19 cellular contexts compared by ENCODE assay signal in genomic region chr2:222302178-222303018, GRCh38. TPM values are rescaled to one million over a fixed set of nuclear protein-coding genes. Genes with fewer than 3 reads are reported as not detected.
DNase-seq lines count a peak whose midpoint lies in the region; ATAC-seq and TF ChIP-seq lines count a peak whose summit lies in the region.
"Had no signal": no experiment of that assay in that cellular context is flagged by ENCODE, and none has a peak within 500 bp of the region (broad histone marks: within the 10 kb centered on the region; RNA-seq: fewer than 3 reads in every experiment).

No MANE protein-coding gene starts in this region.

- ATAC-seq in stimulated activated naive CD8-positive, alpha-beta T cell treated with anti-CD3 and anti-CD28 coated beads, Interleukin-15, amount 100 ng/mL, for 72 hours: no peak
- ATAC-seq in stimulated activated naive CD8-positive, alpha-beta T cell treated with anti-CD3 and anti-CD28 coated beads, Interleukin-15, Interleukin-2, amounts not matched to agents 100 U/mL and 50 U/mL, for 24 hours: no peak
- ATAC-seq: natural killer cell treated with Interleukin-12 subunit alpha and Interleukin-12 subunit beta and Interleukin-15 and Interleukin-18, amount 100 ng/mL, for 72 hours had no signal

- H3K27me3 ChIP-seq in iPS-15b (ENCODE audit: control insufficient read depth, insufficient read depth, low read length): peaks cover 100% of the 10 kb centered on the region

- H3K9ac ChIP-seq in iPS-15b (ENCODE audit: low read depth, low read length): no peak overlapping the region
- H3K9ac ChIP-seq: SK-N-SH had no signal

- H3K36me3 Mint-ChIP-seq in activated T-helper 1 cell treated with anti-CD3 and anti-CD28 coated beads, Interleukin-12 subunit alpha, Interleukin-12 subunit beta, Interleukin-2, Interleukin-4 antibody, amounts not matched to agents 30 ng/mL and 10 ng/mL and 1 ng/mL, durations not matched to agents 14 hours and 24 hours and 36 hours (ENCODE audit: low read depth): peaks cover 6% of the 10 kb centered on the region
- H3K36me3 Mint-ChIP-seq in type B pancreatic cell: peaks cover 10% of the 10 kb centered on the region

- peaks cover 23 to 30% of the 10 kb centered on the region in 2 donors for H3K9me3 Mint-ChIP-seq in stimulated activated naive CD8-positive, alpha-beta T cell treated with anti-CD3 and anti-CD28 coated beads, Interleukin-15, amount 100 ng/mL, for 72 hours
- peaks cover 11% of the 10 kb centered on the region for H3K9me3 Mint-ChIP-seq in activated T-helper 1 cell treated with anti-CD3 and anti-CD28 coated beads, Interleukin-12 subunit alpha, Interleukin-12 subunit beta, Interleukin-2, Interleukin-4 antibody, amounts not matched to agents 30 ng/mL and 10 ng/mL and 1 ng/mL, durations not matched to agents 14 hours and 24 hours and 36 hours
- H3K9me3 Mint-ChIP-seq in type B pancreatic cell: no peaks in the 10 kb centered on the region

- H3K36me3 ChIP-seq in iPS-15b (ENCODE audit: control insufficient read depth, insufficient read depth, low read length): no peaks in the 10 kb centered on the region
- H3K36me3 ChIP-seq: prostate gland had no signal

- DNase-seq in stimulated activated naive CD8-positive, alpha-beta T cell treated with anti-CD3 and anti-CD28 coated beads, Interleukin-15, amount 100 ng/mL, for 72 hours: no peak
- no peak for DNase-seq in stimulated activated naive CD8-positive, alpha-beta T cell treated with anti-CD3 and anti-CD28 coated beads, Interleukin-15, Interleukin-2, amounts not matched to agents 100 U/mL and 50 U/mL, for 24 hours
- no peak for DNase-seq in activated T-helper 1 cell treated with anti-CD3 and anti-CD28 coated beads, Interleukin-12 subunit alpha, Interleukin-12 subunit beta, Interleukin-2, Interleukin-4 antibody, amounts not matched to agents 30 ng/mL and 10 ng/mL and 1 ng/mL, durations not matched to agents 14 hours and 24 hours and 36 hours (ENCODE audit: low spot score)
- DNase-seq in type B pancreatic cell (ENCODE audit: extremely low spot score, unreplicated experiment): no peak
- no peak for DNase-seq in NCI-H1092 (lab: John Stamatoyannopoulos, UW)
- DNase-seq in GM13976 (ENCODE audit: low spot score): no peak
- DNase-seq in NCI-H2029 (lab: John Stamatoyannopoulos, UW): no peak
- DNase-seq: AML-193; amniotic stem cell; Calu3; hippocampal formation; NCI-H187; NCI-H226; SK-N-SH; stimulated activated CD8-positive, alpha-beta memory T cell treated with anti-CD3 and anti-CD28 coated beads, Interleukin-4, amount 100 ng/mL, for 48 hours had no signal

- intact Hi-C loops in activated T-helper 1 cell treated with anti-CD3 and anti-CD28 coated beads, Interleukin-12 subunit alpha, Interleukin-12 subunit beta, Interleukin-2, Interleukin-4 antibody, amounts not matched to agents 30 ng/mL and 10 ng/mL and 1 ng/mL, durations not matched to agents 14 hours and 24 hours and 36 hours (cut with micrococcal nuclease): no loop called here

- peak overlapping the region in 1 of 2 donors; percentile 61 for H3K27ac Mint-ChIP-seq in stimulated activated naive CD8-positive, alpha-beta T cell treated with anti-CD3 and anti-CD28 coated beads, Interleukin-15, amount 100 ng/mL, for 72 hours
- peak overlapping the region; percentile 79 for H3K27ac Mint-ChIP-seq in activated T-helper 1 cell treated with anti-CD3 and anti-CD28 coated beads, Interleukin-12 subunit alpha, Interleukin-12 subunit beta, Interleukin-2, Interleukin-4 antibody, amounts not matched to agents 30 ng/mL and 10 ng/mL and 1 ng/mL, durations not matched to agents 14 hours and 24 hours and 36 hours
- H3K27ac Mint-ChIP-seq in type B pancreatic cell: peak overlapping the region; percentile 32
- H3K27ac Mint-ChIP-seq: natural killer cell treated with Interleukin-12 subunit alpha and Interleukin-12 subunit beta and Interleukin-15 and Interleukin-18, amount 100 ng/mL, for 72 hours had no signal

- TF ChIP-seq CTCF in type B pancreatic cell (conservative IDR thresholded peaks at IDR 0.05): no peak
- no peak for TF ChIP-seq CTCF in GM13976 (IDR thresholded peaks at IDR 0.05; ENCODE audit: borderline replicate concordance, control extremely low read depth, extremely low read depth, insufficient read depth, missing control alignments)

- peak overlapping the region; percentile 1 for H3K4me3 ChIP-seq in iPS-15b (ENCODE audit: low read depth, low read length)
- H3K4me3 ChIP-seq: prostate gland, smooth muscle cell had no signal

- H3K4me1 Mint-ChIP-seq in stimulated activated naive CD8-positive, alpha-beta T cell treated with anti-CD3 and anti-CD28 coated beads, Interleukin-15, amount 100 ng/mL, for 72 hours: peaks cover 74% of the 10 kb centered on the region
- H3K4me1 Mint-ChIP-seq in activated T-helper 1 cell treated with anti-CD3 and anti-CD28 coated beads, Interleukin-12 subunit alpha, Interleukin-12 subunit beta, Interleukin-2, Interleukin-4 antibody, amounts not matched to agents 30 ng/mL and 10 ng/mL and 1 ng/mL, durations not matched to agents 14 hours and 24 hours and 36 hours (ENCODE audit: low read depth): peaks cover 16% of the 10 kb centered on the region
- H3K4me1 Mint-ChIP-seq in type B pancreatic cell (ENCODE audit: unreplicated experiment): peaks cover 14% of the 10 kb centered on the region

- H3K9me3 ChIP-seq in iPS-15b (ENCODE audit: control insufficient read depth, insufficient read depth, low read length): no peaks in the 10 kb centered on the region
- H3K9me3 ChIP-seq: prostate gland, SK-N-SH had no signal

- H3K4me1 ChIP-seq in iPS-15b (ENCODE audit: control insufficient read depth, insufficient read depth, low read length): peaks cover 8% of the 10 kb centered on the region
- H3K4me1 ChIP-seq: prostate gland had no signal

- peak overlapping the region; percentile 38 to 44 for H3K4me3 Mint-ChIP-seq in stimulated activated naive CD8-positive, alpha-beta T cell treated with anti-CD3 and anti-CD28 coated beads, Interleukin-15, amount 100 ng/mL, for 72 hours
- no peak overlapping the region for H3K4me3 Mint-ChIP-seq in activated T-helper 1 cell treated with anti-CD3 and anti-CD28 coated beads, Interleukin-12 subunit alpha, Interleukin-12 subunit beta, Interleukin-2, Interleukin-4 antibody, amounts not matched to agents 30 ng/mL and 10 ng/mL and 1 ng/mL, durations not matched to agents 14 hours and 24 hours and 36 hours
- H3K4me3 Mint-ChIP-seq in type B pancreatic cell: peak overlapping the region; percentile 82
- H3K4me3 Mint-ChIP-seq: natural killer cell treated with Interleukin-12 subunit alpha and Interleukin-12 subunit beta and Interleukin-15 and Interleukin-18, amount 100 ng/mL, for 72 hours had no signal

- peaks cover 100% of the 10 kb centered on the region for H3K27me3 Mint-ChIP-seq in stimulated activated naive CD8-positive, alpha-beta T cell treated with anti-CD3 and anti-CD28 coated beads, Interleukin-15, amount 100 ng/mL, for 72 hours
- H3K27me3 Mint-ChIP-seq in activated T-helper 1 cell treated with anti-CD3 and anti-CD28 coated beads, Interleukin-12 subunit alpha, Interleukin-12 subunit beta, Interleukin-2, Interleukin-4 antibody, amounts not matched to agents 30 ng/mL and 10 ng/mL and 1 ng/mL, durations not matched to agents 14 hours and 24 hours and 36 hours (ENCODE audit: insufficient read depth): peaks cover 88% of the 10 kb centered on the region
- H3K27me3 Mint-ChIP-seq in type B pancreatic cell: peaks cover 100% of the 10 kb centered on the region

- in situ Hi-C loops in GM13976 (cut with MboI; ENCODE audit: low sequenced_read_pairs, unreplicated experiment): no loop called here

RNA-seq across cellular contexts. Expression of gene PAX3, which starts 3.6 kb away (rescaled TPM):
- not detected in 2 replicates for total RNA-seq in activated T-helper 1 cell treated with anti-CD3 and anti-CD28 coated beads, Interleukin-12 subunit alpha, Interleukin-12 subunit beta, Interleukin-2, Interleukin-4 antibody, amounts not matched to agents 30 ng/mL and 10 ng/mL and 1 ng/mL, durations not matched to agents 14 hours and 24 hours and 36 hours
- total RNA-seq in type B pancreatic cell (ENCODE audit: low replicate concordance): 66.7 TPM in 1 of 2 replicates, not detected in the other
- total RNA-seq: Calu3; natural killer cell treated with Interleukin-12 subunit alpha and Interleukin-12 subunit beta and Interleukin-15 and Interleukin-18, amount 100 ng/mL, for 72 hours; prostate gland had no signal
